ENCODE assay signal across 16 cellular contexts in genomic region chr4:137471461-137471860, GRCh38.
A peak's percentile ranks its signal among the peaks of the same experiment; 100 is the strongest.
DNase-seq lines count a peak whose midpoint lies in the region; TF ChIP-seq lines count a peak whose summit lies in the region.
"Had no signal": no experiment of that assay in that cellular context is flagged by ENCODE, and none has a peak within 500 bp of the region (broad histone marks: within the 10 kb centered on the region; RNA-seq: fewer than 3 reads in every experiment).

No MANE protein-coding gene starts in this region.

- DNase-seq in EH (ENCODE audit: low read depth) (peak; percentile 3), NCI-H69 (lab: John Stamatoyannopoulos, UW) (peak; percentile 63), epithelial cell of esophagus (ENCODE audit: low read depth) (peak; percentile 31), trophoblast cell (no peak), head of caudate nucleus (no peak), inferior parietal cortex (ENCODE audit: extremely low spot score) (no peak), cerebellar cortex (ENCODE audit: low spot score) (no peak)
- DNase-seq: AML-193, KG1, MM.1S, NCI-H1105, NCI-H1694 treated with DMSO at 0.1 percent for 48 hours, NCI-H446, NCI-H774, PC-9, SW 1271 had no signal

- H4K91ac ChIP-seq in trophoblast cell (ENCODE audit: low read depth, low read length): no peak overlapping the region

- WGBS in trophoblast cell (ENCODE audit: extremely low coverage, insufficient coverage, insufficient read length): no CpG with 5 or more reads among the region's 1 CpG

- no peak overlapping the region for H3K23ac ChIP-seq in trophoblast cell (ENCODE audit: low read length)

- H3K79me1 ChIP-seq in trophoblast cell (ENCODE audit: low read length): no peaks in the 10 kb centered on the region

- no peak overlapping the region for H3K4me2 ChIP-seq in trophoblast cell (ENCODE audit: low read length)
- H3K4me2 ChIP-seq: PC-9 had no signal

- H3K9me3 ChIP-seq in trophoblast cell (ENCODE audit: insufficient read depth, low read depth, low read length): no peaks in the 10 kb centered on the region

- H3K14ac ChIP-seq in trophoblast cell (ENCODE audit: low read length): no peak overlapping the region

- peaks cover 0 to 2% of the 10 kb centered on the region in 2 experiments for H3K4me1 ChIP-seq in trophoblast cell (ENCODE audit: control insufficient read depth in 1 of 2, insufficient read depth in 2 of 2, low read length in 2 of 2)

- no peaks in the 10 kb centered on the region for H3K36me3 ChIP-seq in trophoblast cell (ENCODE audit: control insufficient read depth in 1 of 2, insufficient read depth in 2 of 2, low read length in 2 of 2)

- H2AK5ac ChIP-seq in trophoblast cell (ENCODE audit: low read length): no peak overlapping the region

- H4K12ac ChIP-seq in trophoblast cell (ENCODE audit: low read depth, low read length): no peak overlapping the region

- no peak overlapping the region for H2BK12ac ChIP-seq in trophoblast cell (ENCODE audit: low read length)

- H4K8ac ChIP-seq in trophoblast cell (ENCODE audit: low read depth, low read length): peak overlapping the region; percentile 28

- no peak overlapping the region for H3K4me3 ChIP-seq in epithelial cell of esophagus (ENCODE audit: low read length)
- no peak overlapping the region for H3K4me3 ChIP-seq in trophoblast cell (ENCODE audit: low read depth, low read length)
- H3K4me3 ChIP-seq: PC-9 had no signal

- no peak overlapping the region for H3K18ac ChIP-seq in trophoblast cell (ENCODE audit: low read length)

- H3K79me2 ChIP-seq in trophoblast cell (ENCODE audit: control insufficient read depth, insufficient read depth, low read length, poor library complexity): no peaks in the 10 kb centered on the region

- no peak overlapping the region for H2BK120ac ChIP-seq in trophoblast cell (ENCODE audit: insufficient read depth, low read length, poor library complexity)

- TF ChIP-seq CTCF in epithelial cell of esophagus (IDR thresholded peaks at IDR 0.05; ENCODE audit: insufficient read depth, low read depth, low read length, missing control alignments): no peak

- H3K27ac ChIP-seq in trophoblast cell (ENCODE audit: low read depth, low read length): no peak overlapping the region
- H3K27ac ChIP-seq: PC-9 had no signal

- H3K9ac ChIP-seq in trophoblast cell (ENCODE audit: low read length): no peak overlapping the region

- intact Hi-C loops in head of caudate nucleus (cut with DNase I): no loop called here

- no peak overlapping the region for H2BK5ac ChIP-seq in trophoblast cell (ENCODE audit: low read depth, low read length, poor library complexity)

- H2AFZ ChIP-seq in trophoblast cell (ENCODE audit: insufficient read depth, low read length, poor library complexity): no peak overlapping the region
- H2AFZ ChIP-seq: PC-9 had no signal

- H3K27me3 ChIP-seq in trophoblast cell (ENCODE audit: insufficient read depth, low read length): no peaks in the 10 kb centered on the region

- no peak overlapping the region for H3K4ac ChIP-seq in trophoblast cell (ENCODE audit: low read depth, low read length)

Comparison
In these comparisons a context has a peak if more than half of its experiments do, and no peak if none do; other contexts are left out.
1. DNase-seq: peak in EH (single experiment), NCI-H69 (single experiment) and epithelial cell of esophagus (single experiment); none in trophoblast cell (0 of 2), head of caudate nucleus (0 of 42), inferior parietal cortex (single experiment) and cerebellar cortex (single experiment).